In genomic region chr12:6791931-6792520, GRCh38 we compare ENCODE assay signal across 11 cellular contexts. TPM values are rescaled to one million over a fixed set of nuclear protein-coding genes. Genes with fewer than 3 reads are reported as not detected.
DNase-seq lines count a peak whose midpoint lies in the region; ATAC-seq and TF ChIP-seq lines count a peak whose summit lies in the region.
"Had no signal": no experiment of that assay in that cellular context is flagged by ENCODE, and none has a peak within 500 bp of the region (broad histone marks: within the 10 kb centered on the region; RNA-seq: fewer than 3 reads in every experiment).

No MANE protein-coding gene starts in this region.

- H2AFZ ChIP-seq in smooth muscle cell (ENCODE audit: low read depth), result peak overlapping the region; percentile 56

- no peaks in the 10 kb centered on the region for H3K79me2 ChIP-seq in smooth muscle cell (ENCODE audit: low read depth)

- H3K9ac ChIP-seq in smooth muscle cell (ENCODE audit: low read depth), result no peak overlapping the region

- no peak for ATAC-seq in GM21737 (IDR thresholded peaks at IDR 0.05; ENCODE audit: unreplicated experiment)
- ATAC-seq in HG03378 (IDR thresholded peaks at IDR 0.05; ENCODE audit: unreplicated experiment), result no peak

- H3F3A ChIP-seq in smooth muscle cell (ENCODE audit: low read depth), result no peaks in the 10 kb centered on the region

- H3K4me2 ChIP-seq in smooth muscle cell, result peak overlapping the region; percentile 49

- peak overlapping the region; percentile 97 for H3K4me3 Mint-ChIP-seq in T-helper 2 cell treated with Interferon-gamma antibody and Interleukin-4, amounts not matched to agents 5 μg/mL and 100 μg/mL, for 36 hours
- H3K4me3 Mint-ChIP-seq in glutamatergic neuron (ENCODE audit: unreplicated experiment), result peak overlapping the region; percentile 16

- DNase-seq in H7 (peak; percentile 28), glutamatergic neuron (no peak), smooth muscle cell (lab: John Stamatoyannopoulos, UW; ENCODE audit: unreplicated experiment) (no peak), mucosa of gallbladder (ENCODE audit: low spot score) (no peak), NCI-H748 (lab: John Stamatoyannopoulos, UW; ENCODE audit: unreplicated experiment) (no peak)
- peak; percentile 55 for DNase-seq in T-helper 2 cell treated with Interferon-gamma antibody and Interleukin-4, amounts not matched to agents 5 μg/mL and 100 μg/mL, for 36 hours (ENCODE audit: low spot score)
- DNase-seq: EL, T-helper 9 cell had no signal

- no peaks in the 10 kb centered on the region for H3K27me3 Mint-ChIP-seq in T-helper 2 cell treated with Interferon-gamma antibody and Interleukin-4, amounts not matched to agents 5 μg/mL and 100 μg/mL, for 36 hours (ENCODE audit: low read depth)
- peaks cover 5% of the 10 kb centered on the region for H3K27me3 Mint-ChIP-seq in glutamatergic neuron (ENCODE audit: unreplicated experiment)

- peaks cover 50% of the 10 kb centered on the region for H3K4me1 Mint-ChIP-seq in T-helper 2 cell treated with Interferon-gamma antibody and Interleukin-4, amounts not matched to agents 5 μg/mL and 100 μg/mL, for 36 hours (ENCODE audit: low read depth)
- H3K4me1 Mint-ChIP-seq in glutamatergic neuron (ENCODE audit: low read depth, unreplicated experiment), result peaks cover 18% of the 10 kb centered on the region

- H3K27me3 ChIP-seq in H7 (ENCODE audit: control insufficient read depth, insufficient read depth, low read length) (peaks cover 4% of the 10 kb centered on the region), smooth muscle cell (ENCODE audit: low read depth) (no peaks in the 10 kb centered on the region)

- peaks cover 45% of the 10 kb centered on the region for H3K36me3 Mint-ChIP-seq in T-helper 2 cell treated with Interferon-gamma antibody and Interleukin-4, amounts not matched to agents 5 μg/mL and 100 μg/mL, for 36 hours (ENCODE audit: low read depth)
- H3K36me3 Mint-ChIP-seq in glutamatergic neuron (ENCODE audit: unreplicated experiment), result peaks cover 5% of the 10 kb centered on the region

- no peak overlapping the region for H3K27ac ChIP-seq in smooth muscle cell (ENCODE audit: low read depth)

- WGBS in smooth muscle cell (ENCODE audit: low lambda C conversion rate), result 93% methylated on average over 13 of the region's 13 CpGs

- H3K4me3 ChIP-seq in H7 (ENCODE audit: insufficient read depth, low read depth, low read length), result no peak overlapping the region
- no peak overlapping the region for H3K4me3 ChIP-seq in smooth muscle cell
- H3K4me3 ChIP-seq: mucosa of descending colon had no signal

- H3K27ac Mint-ChIP-seq in T-helper 2 cell treated with Interferon-gamma antibody and Interleukin-4, amounts not matched to agents 5 μg/mL and 100 μg/mL, for 36 hours, result peak overlapping the region; percentile 95
- H3K27ac Mint-ChIP-seq in glutamatergic neuron (ENCODE audit: unreplicated experiment), result no peak overlapping the region

- TF ChIP-seq CTCF in glutamatergic neuron (IDR thresholded peaks at IDR 0.05; ENCODE audit: partially characterized antibody, unreplicated experiment) (no peak), smooth muscle cell (IDR thresholded peaks at IDR 0.05; ENCODE audit: borderline replicate concordance, insufficient read depth, poor library complexity, severe bottlenecking) (no peak)

- H3K36me3 ChIP-seq in H7 (replicated peaks; ENCODE audit: control insufficient read depth, insufficient read depth, low read length) (no peaks in the 10 kb centered on the region), smooth muscle cell (ENCODE audit: low read depth) (no peaks in the 10 kb centered on the region)

- no peaks in the 10 kb centered on the region for H3K9me3 Mint-ChIP-seq in T-helper 2 cell treated with Interferon-gamma antibody and Interleukin-4, amounts not matched to agents 5 μg/mL and 100 μg/mL, for 36 hours
- H3K9me3 Mint-ChIP-seq in glutamatergic neuron (ENCODE audit: unreplicated experiment), result peaks cover 2% of the 10 kb centered on the region

- H3K9me3 ChIP-seq in smooth muscle cell (replicated peaks; ENCODE audit: low read depth), result no peaks in the 10 kb centered on the region
- H3K9me3 ChIP-seq: mucosa of descending colon had no signal

- H3K4me1 ChIP-seq in smooth muscle cell (ENCODE audit: low read depth), result peaks cover 13% of the 10 kb centered on the region

- H4K20me1 ChIP-seq in smooth muscle cell (ENCODE audit: low read depth), result no peaks in the 10 kb centered on the region

RNA-seq across cellular contexts. Expression of gene CD4, which starts 2.7 kb away (rescaled TPM):
- total RNA-seq in H7 (2014; rRNA removed; shearing (Covaris generic)), result 0.66 and 0.81 TPM in 2 replicates
- 0.17 TPM for total RNA-seq in glutamatergic neuron (ENCODE audit: unreplicated experiment)
- 0.13 and 0.22 TPM in 2 replicates for total RNA-seq in smooth muscle cell
- polyA plus RNA-seq in smooth muscle cell, result 1.3 and 2.5 TPM in 2 replicates
- 32.1 TPM for total RNA-seq in mucosa of gallbladder

RNA-seq across cellular contexts. Expression of gene LAG3, which starts 19.7 kb away (rescaled TPM):
- total RNA-seq in H7 (2014; rRNA removed; shearing (Covaris generic)), result 0.35 and 2.0 TPM in 2 replicates
- total RNA-seq in glutamatergic neuron (ENCODE audit: unreplicated experiment), result 7.3 TPM
- 0.18 and 1.0 TPM in 2 replicates for total RNA-seq in smooth muscle cell
- polyA plus RNA-seq in smooth muscle cell, result 1.7 and 3.7 TPM in 2 replicates
- total RNA-seq in mucosa of gallbladder, result 1.4 TPM

RNA-seq across cellular contexts. Expression of gene PTMS, which starts 25.9 kb away (rescaled TPM):
- 237 and 270 TPM in 2 replicates for total RNA-seq in H7 (2014; rRNA removed; shearing (Covaris generic))
- total RNA-seq in glutamatergic neuron (ENCODE audit: unreplicated experiment) (966 TPM), smooth muscle cell (115 and 125 TPM in 2 replicates), mucosa of gallbladder (293 TPM)
- polyA plus RNA-seq in smooth muscle cell, result 379 and 381 TPM in 2 replicates

RNA-seq across cellular contexts. Expression of gene GPR162, which starts 29.6 kb away (rescaled TPM):
- 5.4 and 7.0 TPM in 2 replicates for total RNA-seq in H7 (2014; rRNA removed; shearing (Covaris generic))
- total RNA-seq in glutamatergic neuron (ENCODE audit: unreplicated experiment), result 145 TPM
- total RNA-seq in smooth muscle cell, result 0.76 and 2.9 TPM in 2 replicates
- 2.1 and 3.0 TPM in 2 replicates for polyA plus RNA-seq in smooth muscle cell
- 12.3 TPM for total RNA-seq in mucosa of gallbladder

RNA-seq across cellular contexts. Expression of gene P3H3, which starts 36.2 kb away (rescaled TPM):
- total RNA-seq in H7 (2014; rRNA removed; shearing (Covaris generic)), result 38.0 and 46.9 TPM in 2 replicates
- total RNA-seq in glutamatergic neuron (ENCODE audit: unreplicated experiment), result 58.4 TPM
- total RNA-seq in smooth muscle cell, result 36.7 and 42.8 TPM in 2 replicates
- polyA plus RNA-seq in smooth muscle cell, result 106 and 108 TPM in 2 replicates
- 28.1 TPM for total RNA-seq in mucosa of gallbladder

Comparison
In these comparisons a context has a peak if more than half of its experiments do, and no peak if none do; other contexts are left out.
1. DNase-seq: peak in H7 (single experiment) and T-helper 2 cell treated with Interferon-gamma antibody and Interleukin-4, amounts not matched to agents 5 μg/mL and 100 μg/mL, for 36 hours (single experiment); none in glutamatergic neuron (single experiment), smooth muscle cell (single experiment), mucosa of gallbladder (single experiment) and NCI-H748 (single experiment).
2. RNA of gene CD4, which starts 2.7 kb away (total RNA-seq): 32.1 TPM in mucosa of gallbladder (single experiment); 0.66 to 0.81 TPM in H7, 0.17 TPM in glutamatergic neuron (single experiment) and 0.13 to 0.22 TPM in smooth muscle cell; every median in the first group is over 10 times any median in the second.